Comparison of ENCODE assay signal across 8 cellular contexts in genomic region chr19:35757749-35758608, GRCh38. TPM values are rescaled to one million over a fixed set of nuclear protein-coding genes. Genes with fewer than 3 reads are reported as not detected.
DNase-seq lines count a peak whose midpoint lies in the region; ATAC-seq and TF ChIP-seq lines count a peak whose summit lies in the region.

Gene PROSER3 (plus strand): TSS chr19:35758176. CDS start chr19:35758216, 40 bp downstream.

- H3K27ac Mint-ChIP-seq in endothelial cell (ENCODE audit: unreplicated experiment) (peak within 1 kb of the TSS; percentile 86), mesothelial cell of epicardium (peak within 1 kb of the TSS; percentile 96)

- peaks cover 3% of the 10 kb centered on the region for H4K20me1 ChIP-seq in OCI-LY3 (ENCODE audit: insufficient read depth, low read length)

- no peaks in the 10 kb centered on the region for H3K9me3 Mint-ChIP-seq in endothelial cell (ENCODE audit: unreplicated experiment)
- no peaks in the 10 kb centered on the region for H3K9me3 Mint-ChIP-seq in mesothelial cell of epicardium

- peak within 1 kb of the TSS; percentile 72 for H3K27ac ChIP-seq in OCI-LY3 (ENCODE audit: low read length)

- ATAC-seq in GM21515 (IDR thresholded peaks at IDR 0.05; ENCODE audit: unreplicated experiment), result peak; percentile 91

- H3K9me3 ChIP-seq in OCI-LY3 (ENCODE audit: insufficient read depth, low read length), result no peaks in the 10 kb centered on the region

- peak within 1 kb of the TSS; percentile 94 for H3K4me3 Mint-ChIP-seq in endothelial cell (ENCODE audit: unreplicated experiment)
- peak within 1 kb of the TSS; percentile 97 for H3K4me3 Mint-ChIP-seq in mesothelial cell of epicardium

- H3K79me2 ChIP-seq in OCI-LY3 (ENCODE audit: low read length), result peaks cover 18% of the 10 kb centered on the region

- peak within 1 kb of the TSS; percentile 88 for H3K9ac ChIP-seq in OCI-LY3 (ENCODE audit: low read length)

- H3K27me3 ChIP-seq in OCI-LY3 (ENCODE audit: low read depth, low read length), result no peaks in the 10 kb centered on the region

- H3K4me1 Mint-ChIP-seq in endothelial cell (ENCODE audit: unreplicated experiment) (peaks cover 18% of the 10 kb centered on the region), mesothelial cell of epicardium (peaks cover 21% of the 10 kb centered on the region)

- H3K4me1 ChIP-seq in OCI-LY3 (ENCODE audit: low read length), result peaks cover 13% of the 10 kb centered on the region

- peak within 1 kb of the TSS; percentile 70 for H2AFZ ChIP-seq in OCI-LY3 (ENCODE audit: low read depth, low read length)

- TF ChIP-seq CTCF in OCI-LY3 (IDR thresholded peaks at IDR 0.05; ENCODE audit: low read depth, low read length) (no peak), endothelial cell (IDR thresholded peaks at IDR 0.05; ENCODE audit: unreplicated experiment) (no peak), mesothelial cell of epicardium (IDR thresholded peaks at IDR 0.05; ENCODE audit: unreplicated experiment) (no peak)

- H3K36me3 Mint-ChIP-seq in endothelial cell (ENCODE audit: low read depth, unreplicated experiment) (peaks cover 8% of the 10 kb centered on the region), mesothelial cell of epicardium (peaks cover 4% of the 10 kb centered on the region)

- peaks cover 17% of the 10 kb centered on the region for H3K36me3 ChIP-seq in OCI-LY3 (replicated peaks; ENCODE audit: low read depth, low read length)

- H3K27me3 Mint-ChIP-seq in endothelial cell (ENCODE audit: unreplicated experiment) (peaks cover 27% of the 10 kb centered on the region), mesothelial cell of epicardium (ENCODE audit: low read depth) (peaks cover 9% of the 10 kb centered on the region)

- H3K4me2 ChIP-seq in OCI-LY3 (ENCODE audit: low read length), result peak within 1 kb of the TSS; percentile 81

- DNase-seq in D341Med (ENCODE audit: low spot score) (peak; percentile 97), HuH-7 (ENCODE audit: low spot score) (peak; percentile 100), endothelial cell (ENCODE audit: low spot score) (peak; percentile 93), mesothelial cell of epicardium (ENCODE audit: low spot score in 2 of 2, unreplicated experiment in 2 of 2) (peak; percentile 95 to 97)
- peak; percentile 98 for DNase-seq in activated CD8-positive, alpha-beta memory T cell treated with anti-CD3 and anti-CD28 coated beads, Interleukin-2, amount 50 U/mL, for 48 hours
- DNase-seq in stimulated activated CD8-positive, alpha-beta memory T cell treated with anti-CD3 and anti-CD28 coated beads, Interleukin-15, amount 100 ng/mL, for 48 hours (ENCODE audit: low read depth in 2 of 2), result peak; percentile 98

- H3K4me3 ChIP-seq in OCI-LY3 (ENCODE audit: low read length), result peak within 1 kb of the TSS; percentile 79

RNA-seq across cellular contexts. Expression of gene PROSER3, which starts in this region (rescaled TPM):
- 15.0 TPM for total RNA-seq in endothelial cell (ENCODE audit: unreplicated experiment)
- total RNA-seq in mesothelial cell of epicardium, result 45.1 to 50.5 TPM (median 46.6 TPM) in 3 replicates

Comparison
In these comparisons a context has a peak if more than half of its experiments do, and no peak if none do; other contexts are left out.
1. Peak in every context shown above with its lines: DNase-seq, ATAC-seq, H3K4me3 ChIP-seq and H3K27ac ChIP-seq.